ENCODE assay signal across 8 cellular contexts in genomic region chr13:33611016-33611805, GRCh38.
DNase-seq lines count a peak whose midpoint lies in the region; ATAC-seq and TF ChIP-seq lines count a peak whose summit lies in the region.

No MANE protein-coding gene starts in this region.

- H3K9me3 Mint-ChIP-seq in progenitor cell of endocrine pancreas (ENCODE audit: low read depth) = no peaks in the 10 kb centered on the region

- in situ Hi-C loops in Caki2 (cut with HindIII; ENCODE audit: low pct_unique_long_range_greater_than_20kb, low sequenced_read_pairs) = no loop called here

- no peaks in the 10 kb centered on the region for H3K36me3 Mint-ChIP-seq in progenitor cell of endocrine pancreas (ENCODE audit: insufficient read depth)

- H3K4me1 Mint-ChIP-seq in progenitor cell of endocrine pancreas (ENCODE audit: low read depth) = peaks cover 5% of the 10 kb centered on the region

- ATAC-seq in HG02840 (IDR thresholded peaks at IDR 0.05; ENCODE audit: low FRiP score, unreplicated experiment) = no peak
- ATAC-seq in GM21390 (IDR thresholded peaks at IDR 0.05; ENCODE audit: unreplicated experiment) = no peak
- no peak for ATAC-seq in GM18519 (IDR thresholded peaks at IDR 0.05; ENCODE audit: low FRiP score, unreplicated experiment)

- no peaks in the 10 kb centered on the region for H3K27me3 Mint-ChIP-seq in progenitor cell of endocrine pancreas

- H3K27ac ChIP-seq in SK-N-MC = peak overlapping the region; percentile 42; the same call in 1 of the 2 replicates

- no peak overlapping the region for H3K27ac Mint-ChIP-seq in progenitor cell of endocrine pancreas

- no peak overlapping the region for H3K9ac ChIP-seq in SK-N-MC (ENCODE audit: insufficient read length)

- H3K4me3 ChIP-seq in SK-N-MC = no peak overlapping the region
- H3K4me3 ChIP-seq in fibroblast of mammary gland (ENCODE audit: control insufficient read depth, low read depth, low read length) = no peak overlapping the region

- DNase-seq in Caki2 (ENCODE audit: low read depth) = peak; percentile 70
- DNase-seq in SK-N-MC (ENCODE audit: low read depth, low spot score) = peak; percentile 6
- peak; percentile 10 for DNase-seq in fibroblast of mammary gland (ENCODE audit: low read depth)
- peak; percentile 51 for DNase-seq in occipital lobe (lab: John Stamatoyannopoulos, UW)
- DNase-seq in progenitor cell of endocrine pancreas (ENCODE audit: low spot score, unreplicated experiment) = no peak

- no peak overlapping the region for H3K4me3 Mint-ChIP-seq in progenitor cell of endocrine pancreas (ENCODE audit: low read depth)

- TF ChIP-seq CTCF in fibroblast of mammary gland (conservative IDR thresholded peaks at IDR 0.05; ENCODE audit: control insufficient read depth, insufficient read depth, low read depth, low read length) = no peak
- no peak for TF ChIP-seq CTCF in progenitor cell of endocrine pancreas (IDR thresholded peaks at IDR 0.05; ENCODE audit: unreplicated experiment)

- H3K36me3 ChIP-seq in SK-N-MC (ENCODE audit: insufficient read depth, low read length) = no peaks in the 10 kb centered on the region

- no peaks in the 10 kb centered on the region for H3K9me3 ChIP-seq in SK-N-MC (ENCODE audit: low read depth, low read length)
